In genomic region chr15:32706704-32707103, GRCh38 we compare ENCODE assay signal across 17 cellular contexts. TPM values are rescaled to one million over a fixed set of nuclear protein-coding genes. Genes with fewer than 3 reads are reported as not detected.
A peak's percentile ranks its signal among the peaks of the same experiment; 100 is the strongest.
DNase-seq lines count a peak whose midpoint lies in the region; ATAC-seq and TF ChIP-seq lines count a peak whose summit lies in the region.
"Had no signal": no experiment of that assay in that cellular context is flagged by ENCODE, and none has a peak within 500 bp of the region (broad histone marks: within the 10 kb centered on the region; RNA-seq: fewer than 3 reads in every experiment).

No MANE protein-coding gene starts in this region.

- no peaks in the 10 kb centered on the region for H3K9me3 Mint-ChIP-seq in activated CD4-positive, alpha-beta memory T cell treated with anti-CD3 and anti-CD28 coated beads for 36 hours

- H3K79me2 ChIP-seq in HCT116 (ENCODE audit: insufficient read depth, low read length), result no peaks in the 10 kb centered on the region
- no peaks in the 10 kb centered on the region for H3K79me2 ChIP-seq in SK-N-SH (ENCODE audit: insufficient read depth)

- H3K27ac Mint-ChIP-seq in activated CD4-positive, alpha-beta memory T cell treated with anti-CD3 and anti-CD28 coated beads for 36 hours, result no peak overlapping the region

- RAD21 ChIA-PET in HCT116 (lab: Charles Lee; ENCODE audit: low non-redundant PET in 1 of 2, low total read pairs in 2 of 2, uncharacterized antibody in 2 of 2, unreplicated experiment in 2 of 2), result no interaction called here

- BruUV-seq in HCT116 (replicated peaks; lab: Mats Ljungman, UMichigan), result no TSS peak

- H3F3A ChIP-seq in SK-N-SH (replicated peaks; ENCODE audit: insufficient read depth), result peaks cover 38% of the 10 kb centered on the region

- H3K36me3 ChIP-seq in HCT116 (ENCODE audit: control insufficient read depth in 1 of 2, insufficient read depth in 2 of 2, low read length in 2 of 2) (no peaks in the 10 kb centered on the region), SK-N-SH (replicated peaks in 1 of 2; ENCODE audit: control insufficient read depth in 1 of 2, insufficient read depth in 2 of 2, low read length in 1 of 2) (no peaks in the 10 kb centered on the region)
- H3K36me3 ChIP-seq: heart left ventricle, ovary, spleen, upper lobe of left lung had no signal

- TF ChIP-seq EP300 in SK-N-SH (IDR thresholded peaks at IDR 0.05; ENCODE audit: borderline replicate concordance in 1 of 2, low read depth in 1 of 2, low read length in 1 of 2), result peak in 1 of 2 experiments; percentile 36; a peak in 1 of 4 replicates

- H3K4me1 Mint-ChIP-seq in activated CD4-positive, alpha-beta memory T cell treated with anti-CD3 and anti-CD28 coated beads for 36 hours (ENCODE audit: low read depth), result no peaks in the 10 kb centered on the region

- intact Hi-C loops in HCT116 (cut with micrococcal nuclease), result no loop called here
- intact Hi-C loops in activated CD4-positive, alpha-beta memory T cell treated with anti-CD3 and anti-CD28 coated beads for 36 hours (cut with micrococcal nuclease), result no loop called here

- CTCF ChIA-PET in HCT116 (lab: Charles Lee), result no interaction called here
- CTCF ChIA-PET in SK-N-SH (lab: Yijun Ruan, JAX), result interaction anchor here (1.5 kb wide), 1 partner anchor 287 kb away, joined by 4 read pairs; no protein-coding TSS in a partner anchor
- CTCF ChIA-PET in activated CD4-positive, alpha-beta memory T cell treated with anti-CD3 and anti-CD28 coated beads for 36 hours (lab: Charles Lee), result no interaction called here

- ATAC-seq in HCT116, result no peak
- ATAC-seq in HG03565 (IDR thresholded peaks at IDR 0.05; ENCODE audit: unreplicated experiment), result no peak
- ATAC-seq: heart left ventricle had no signal

- H3K4me2 ChIP-seq in HCT116 (ENCODE audit: low read length), result peak overlapping the region; percentile 44
- H3K4me2 ChIP-seq in SK-N-SH, result no peak overlapping the region
- H3K4me2 ChIP-seq: KMS-11 had no signal

- H3K27me3 ChIP-seq in HCT116 (ENCODE audit: insufficient read depth, low read length), result no peaks in the 10 kb centered on the region
- no peaks in the 10 kb centered on the region for H3K27me3 ChIP-seq in SK-N-SH (ENCODE audit: insufficient read depth)
- H3K27me3 ChIP-seq: ovary, upper lobe of left lung had no signal

- H3K9me2 ChIP-seq in HCT116 (ENCODE audit: insufficient read depth) (no peaks in the 10 kb centered on the region), SK-N-SH (no peaks in the 10 kb centered on the region)

- no peak overlapping the region for H3K9ac ChIP-seq in HCT116 (ENCODE audit: low read length)
- no peak overlapping the region for H3K9ac ChIP-seq in SK-N-SH
- H3K9ac ChIP-seq: KMS-11 had no signal

- H3K27ac ChIP-seq in HCT116 (ENCODE audit: low read depth, low read length) (no peak overlapping the region), SK-N-SH (ENCODE audit: low read depth in 2 of 2, low read length in 1 of 2) (peak overlapping the region; percentile 58 to 80; a peak in 3 of 4 replicates)
- H3K27ac ChIP-seq: heart left ventricle, KMS-11, ovary, spleen, upper lobe of left lung had no signal

- TF ChIP-seq CTCF in HCT116 (IDR thresholded peaks at IDR 0.05 in 2 of 3, conservative IDR thresholded peaks at IDR 0.05 in 1 of 3; ENCODE audit: borderline replicate concordance in 1 of 3, insufficient read depth in 1 of 3, low read depth in 2 of 3, low read length in 2 of 3), result no peak
- TF ChIP-seq CTCF in SK-N-SH (IDR thresholded peaks at IDR 0.05), result no peak

- no peak for TF ChIP-seq POLR2A in HCT116 (IDR thresholded peaks at IDR 0.05; ENCODE audit: borderline replicate concordance, extremely low read depth, insufficient read depth, insufficient read length)

- no peaks in the 10 kb centered on the region for H4K20me1 ChIP-seq in HCT116 (ENCODE audit: insufficient read depth)
- no peaks in the 10 kb centered on the region for H4K20me1 ChIP-seq in SK-N-SH (ENCODE audit: insufficient read depth)

- H2AFZ ChIP-seq in HCT116 (ENCODE audit: low read depth, low read length, poor library complexity, severe bottlenecking), result peak overlapping the region; percentile 40
- peak overlapping the region; percentile 12; the same call in 1 of the 2 replicates for H2AFZ ChIP-seq in SK-N-SH (ENCODE audit: low read depth)

- peaks cover 0 to 8% of the 10 kb centered on the region in 2 experiments; a peak in 3 of 4 replicates for H3K4me1 ChIP-seq in HCT116 (ENCODE audit: control insufficient read depth in 1 of 2, insufficient read depth in 2 of 2, low read length in 2 of 2)
- H3K4me1 ChIP-seq in SK-N-SH (ENCODE audit: control insufficient read depth in 1 of 2, insufficient read depth in 2 of 2, low read depth in 1 of 2, low read length in 1 of 2), result peaks cover 0 to 19% of the 10 kb centered on the region in 2 experiments; a peak in 3 of 4 replicates
- H3K4me1 ChIP-seq: heart left ventricle, spleen, upper lobe of left lung had no signal

- H3K27me3 Mint-ChIP-seq in activated CD4-positive, alpha-beta memory T cell treated with anti-CD3 and anti-CD28 coated beads for 36 hours, result peaks cover 9% of the 10 kb centered on the region

- TF ChIP-seq RAD21 in HCT116 (IDR thresholded peaks at IDR 0.05; ENCODE audit: low read depth), result no peak
- no peak for TF ChIP-seq RAD21 in SK-N-SH (IDR thresholded peaks at IDR 0.05; ENCODE audit: low read length)

- POLR2A ChIA-PET in HCT116 (lab: Charles Lee), result no interaction called here
- POLR2A ChIA-PET in SK-N-SH (lab: Yijun Ruan, JAX), result no interaction called here
- POLR2A ChIA-PET in activated CD4-positive, alpha-beta memory T cell treated with anti-CD3 and anti-CD28 coated beads for 36 hours (lab: Charles Lee), result no interaction called here

- H3K4me3 Mint-ChIP-seq in activated CD4-positive, alpha-beta memory T cell treated with anti-CD3 and anti-CD28 coated beads for 36 hours, result no peak overlapping the region

- DNase-seq in A172 (ENCODE audit: low spot score) (peak; percentile 86), HCT116 (ENCODE audit: low read depth, low spot score) (no peak), SK-N-SH (no peak), hepatic stellate cell (ENCODE audit: low spot score) (peak; percentile 82), NCI-H526 treated with DMSO at 0.1 percent for 48 hours (lab: John Stamatoyannopoulos, UW) (no peak), NCI-H1048 (lab: John Stamatoyannopoulos, UW) (no peak)
- DNase-seq in activated CD4-positive, alpha-beta memory T cell treated with anti-CD3 and anti-CD28 coated beads for 36 hours, result no peak
- DNase-seq: amygdala; heart left ventricle; NCI-H1417 treated with DMSO at 0.1 percent for 48 hours; ovary; spleen; stimulated activated naive CD4-positive, alpha-beta T cell; upper lobe of left lung had no signal

- H3K4me3 ChIP-seq in HCT116 (replicated peaks in 1 of 2; ENCODE audit: low read depth in 1 of 2, low read length in 2 of 2) (no peak overlapping the region), SK-N-SH (ENCODE audit: low read depth in 2 of 2, low read length in 1 of 2) (no peak overlapping the region)
- H3K4me3 ChIP-seq: heart left ventricle, ovary, spleen, upper lobe of left lung had no signal

- H3K9me3 ChIP-seq in HCT116 (ENCODE audit: control insufficient read depth in 1 of 2, insufficient read depth in 1 of 2, low read depth in 1 of 2, low read length in 2 of 2) (no peaks in the 10 kb centered on the region), SK-N-SH (no peaks in the 10 kb centered on the region)
- H3K9me3 ChIP-seq: heart left ventricle, ovary, spleen, upper lobe of left lung had no signal

- H3K36me3 Mint-ChIP-seq in activated CD4-positive, alpha-beta memory T cell treated with anti-CD3 and anti-CD28 coated beads for 36 hours, result no peaks in the 10 kb centered on the region

- WGBS in SK-N-SH (ENCODE audit: low lambda C conversion rate), result 45% methylated on average over 3 of the region's 3 CpGs

TF ChIP-seq in HCT116, 20 proteins besides CTCF, POLR2A, EP300 and RAD21 (continues in another document):
- no peak for TF ChIP-seq ATF3 (IDR thresholded peaks at IDR 0.05)
- TF ChIP-seq TCF7L2 (IDR thresholded peaks at IDR 0.05; ENCODE audit: borderline replicate concordance, extremely low read depth, insufficient read depth, insufficient read length), result no peak
- no peak for TF ChIP-seq CBX3 (IDR thresholded peaks at IDR 0.05; ENCODE audit: low read depth)
- TF ChIP-seq EGR1 (IDR thresholded peaks at IDR 0.05; ENCODE audit: low read depth), result no peak
- TF ChIP-seq SIN3A (IDR thresholded peaks at IDR 0.05; ENCODE audit: low read depth), result no peak
- no peak for TF ChIP-seq FOSL1 (IDR thresholded peaks at IDR 0.05; ENCODE audit: low read depth)
- no peak for TF ChIP-seq ZNF274 (IDR thresholded peaks at IDR 0.05; ENCODE audit: low read depth, low read length)
- no peak for TF ChIP-seq YY1 (IDR thresholded peaks at IDR 0.05; ENCODE audit: extremely low read depth, insufficient replicate concordance, low read depth, low read length)
- no peak for TF ChIP-seq CEBPB (IDR thresholded peaks at IDR 0.05; ENCODE audit: low read depth)

TF ChIP-seq in SK-N-SH, 30 proteins besides CTCF, POLR2A, EP300 and RAD21 (continues in another document):
- no peak for TF ChIP-seq MEF2A (IDR thresholded peaks at IDR 0.05; ENCODE audit: borderline replicate concordance, low read depth)
- TF ChIP-seq FOXJ3 (CRISPR knock-in tag; IDR thresholded peaks at IDR 0.05), result no peak
- TF ChIP-seq IRF3 (IDR thresholded peaks at IDR 0.05; ENCODE audit: low read depth, low read length), result no peak
- TF ChIP-seq POLR2AphosphoS5 (IDR thresholded peaks at IDR 0.05; ENCODE audit: low read depth, low read length), result no peak
- TF ChIP-seq ELF1 (IDR thresholded peaks at IDR 0.05), result no peak
- peak; percentile 46; the same call in 1 of the 2 replicates for TF ChIP-seq FOSL2 (IDR thresholded peaks at IDR 0.05; ENCODE audit: borderline replicate concordance, low read depth)
- TF ChIP-seq JUND (IDR thresholded peaks at IDR 0.05), result 0 out of 2 replicates have a peak, but pooled peaks have one; percentile 26
- TF ChIP-seq TEAD4 (IDR thresholded peaks at IDR 0.05; ENCODE audit: borderline replicate concordance, insufficient read depth), result no peak
- no peak for TF ChIP-seq GATA2 (CRISPR knock-in tag; IDR thresholded peaks at IDR 0.05)
- no peak for TF ChIP-seq NRF1 (IDR thresholded peaks at IDR 0.05; ENCODE audit: low read depth, low read length)

RNA-seq across cellular contexts. Expression of gene GREM1, which starts 11.1 kb away (rescaled TPM):
- total RNA-seq in A172 (2014; rRNA removed; shearing (Covaris generic)), result not detected in 2 replicates
- total RNA-seq in HCT116 (2021; ENCODE audit: unreplicated experiment), result 0.66 TPM
- not detected in 2 replicates for polyA plus RNA-seq in HCT116 (2012)
- polyA plus RNA-seq in SK-N-SH (2012; rRNA removed), result 23.9 and 46.4 TPM in 2 replicates
- 44.0 and 44.4 TPM in 2 replicates for polyA plus RNA-seq in SK-N-SH (2012; cell fraction: cytosol; rRNA removed)
- polyA plus RNA-seq in SK-N-SH (2012; cell fraction: nucleus; rRNA removed), result 9.8 and 32.2 TPM in 2 replicates
- total RNA-seq in activated CD4-positive, alpha-beta memory T cell treated with anti-CD3 and anti-CD28 coated beads for 36 hours, result not detected
- total RNA-seq: activated CD8-positive, alpha-beta memory T cell treated with anti-CD3 and anti-CD28 coated beads for 36 hours had no signal

Comparison
In these comparisons a context has a peak if more than half of its experiments do, and no peak if none do; other contexts are left out.
1. DNase-seq: peak in A172 (single experiment) and hepatic stellate cell (single experiment); none in HCT116 (single experiment), SK-N-SH (single experiment), activated CD4-positive, alpha-beta memory T cell treated with anti-CD3 and anti-CD28 coated beads for 36 hours (single experiment), NCI-H526 treated with DMSO at 0.1 percent for 48 hours (single experiment) and NCI-H1048 (single experiment).